Comparison of ENCODE assay signal across 26 cellular contexts in the genomic region with DNA sequence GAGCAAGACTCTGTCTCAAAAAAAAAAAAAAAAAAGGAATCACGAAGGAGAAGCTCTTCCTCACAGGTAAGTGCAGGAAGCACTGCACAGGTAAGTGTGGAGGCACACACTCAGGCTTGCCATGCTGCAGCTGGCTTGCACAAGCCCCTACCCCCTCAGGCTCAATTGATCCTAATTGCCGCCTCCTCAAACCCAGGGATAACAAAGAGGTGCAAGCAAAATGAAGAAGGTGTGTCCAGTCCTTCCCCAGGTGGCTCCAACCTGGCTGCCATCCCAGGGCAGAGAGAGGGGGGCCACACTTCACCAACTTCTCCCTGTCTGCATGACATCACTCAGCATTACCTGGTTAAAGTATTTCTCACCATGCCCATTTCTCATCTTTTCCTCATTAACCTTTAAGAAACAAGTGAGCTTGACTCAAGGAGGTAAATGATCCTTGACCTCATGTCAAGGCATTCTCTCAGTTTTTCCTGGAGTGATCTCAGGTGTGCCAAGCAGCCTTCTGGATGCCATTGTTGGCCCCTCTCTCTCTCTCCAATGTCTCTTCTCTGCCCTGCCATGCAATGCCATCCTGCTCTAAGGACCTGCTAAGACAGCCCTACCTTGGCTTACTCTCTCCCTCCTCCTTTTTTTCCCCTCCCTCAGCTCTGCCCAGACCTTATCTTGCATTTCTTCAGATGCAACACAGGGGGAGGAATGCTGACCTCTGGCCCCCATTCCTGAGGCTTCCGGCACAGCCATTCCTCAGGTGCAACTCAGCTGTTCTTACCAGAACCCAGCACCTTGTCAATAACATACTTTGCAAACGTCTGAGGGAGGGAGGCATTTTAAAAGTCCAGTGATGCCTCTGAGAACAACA. TPM values are rescaled to one million over a fixed set of nuclear protein-coding genes. Genes with fewer than 3 reads are reported as not detected.
A peak's percentile ranks its signal among the peaks of the same experiment; 100 is the strongest.
DNase-seq lines count a peak whose midpoint lies in the region; ATAC-seq and TF ChIP-seq lines count a peak whose summit lies in the region.
"Had no signal": no experiment of that assay in that cellular context is flagged by ENCODE, and none has a peak within 500 bp of the region (broad histone marks: within the 10 kb centered on the region; RNA-seq: fewer than 3 reads in every experiment).

No MANE protein-coding gene starts in this region.

- H3K36me3 Mint-ChIP-seq in Caco-2 (ENCODE audit: insufficient read depth, unreplicated experiment), result no peaks in the 10 kb centered on the region

- H3K4me1 Mint-ChIP-seq in Caco-2 (ENCODE audit: low read depth, unreplicated experiment), result peaks cover 53% of the 10 kb centered on the region
- H3K4me1 Mint-ChIP-seq: nephron had no signal

- peak; percentile 59 to 81 for DNase-seq in Caco-2
- DNase-seq in NCI-H1105 (lab: John Stamatoyannopoulos, UW), result peak; percentile 77
- peak; percentile 30 for DNase-seq in activated CD8-positive, alpha-beta memory T cell treated with anti-CD3 and anti-CD28 coated beads, Interleukin-2, amount 50 U/mL, for 48 hours
- DNase-seq in lung (ENCODE audit: low spot score), result peak; percentile 53
- DNase-seq in smooth muscle cell (lab: John Stamatoyannopoulos, UW; ENCODE audit: unreplicated experiment), result no peak
- DNase-seq in prostate gland (ENCODE audit: low spot score), result no peak
- DNase-seq in RPMI8226, result no peak
- no peak for DNase-seq in hepatocyte (ENCODE audit: low spot score)
- DNase-seq: activated CD4-positive, alpha-beta T cell treated with anti-CD3 and anti-CD28 coated beads, Interleukin-2, amount 50 U/mL, for 4 hours; activated naive CD4-positive, alpha-beta T cell treated with Interleukin-2 at 50 U/mL for 16 hours; activated T-cell treated with anti-CD3 and anti-CD28 coated beads, Interleukin-2, amount 50 U/mL, for 1 hour; caudate nucleus; dorsolateral prefrontal cortex; foreskin fibroblast; hypothalamus; KBM-7; NCI-H2029; NCI-H510A treated with DMSO at 0.1 percent for 48 hours; sigmoid colon; SJCRH30 had no signal

- H3K9ac ChIP-seq in smooth muscle cell (ENCODE audit: low read depth), result no peak overlapping the region
- H3K9ac ChIP-seq: parathyroid adenoma had no signal

- no peak overlapping the region for H3K4me2 ChIP-seq in smooth muscle cell
- no peak overlapping the region for H3K4me2 ChIP-seq in hepatocyte

- H3K4me1 ChIP-seq in Caco-2 (peaks cover 66% of the 10 kb centered on the region), lung (ENCODE audit: control insufficient read depth in 2 of 2, insufficient read depth in 2 of 2, low read length in 2 of 2) (no peaks in the 10 kb centered on the region), smooth muscle cell (ENCODE audit: low read depth) (no peaks in the 10 kb centered on the region), prostate gland (replicated peaks) (peaks cover 8% of the 10 kb centered on the region), hepatocyte (ENCODE audit: insufficient read depth) (peaks cover 22% of the 10 kb centered on the region)
- H3K4me1 ChIP-seq: parathyroid adenoma, sigmoid colon, SJCRH30 had no signal

- intact Hi-C loops in Caco-2 (cut with micrococcal nuclease; ENCODE audit: unreplicated experiment), result no loop called here
- intact Hi-C loops in prostate gland (cut with DNase I), result no loop called here

- no peaks in the 10 kb centered on the region for H3F3A ChIP-seq in smooth muscle cell (ENCODE audit: low read depth)

- H3K4me3 ChIP-seq in Caco-2 (ENCODE audit: low read depth, low read length) (no peak overlapping the region), lung (no peak overlapping the region), smooth muscle cell (no peak overlapping the region), prostate gland (no peak overlapping the region), hepatocyte (no peak overlapping the region)
- H3K4me3 ChIP-seq: dorsolateral prefrontal cortex, sigmoid colon, SJCRH30, suprapubic skin had no signal

- H2AFZ ChIP-seq in smooth muscle cell (ENCODE audit: low read depth) (no peak overlapping the region), hepatocyte (no peak overlapping the region)
- H2AFZ ChIP-seq: parathyroid adenoma had no signal

- no peaks in the 10 kb centered on the region for H4K20me1 ChIP-seq in smooth muscle cell (ENCODE audit: low read depth)
- no peaks in the 10 kb centered on the region for H4K20me1 ChIP-seq in hepatocyte (ENCODE audit: insufficient read depth, poor library complexity, severe bottlenecking)

- H3K27me3 Mint-ChIP-seq in Caco-2 (ENCODE audit: insufficient read depth, unreplicated experiment), result no peaks in the 10 kb centered on the region

- H3K9me3 ChIP-seq in Caco-2 (no peaks in the 10 kb centered on the region), lung (ENCODE audit: control insufficient read depth in 2 of 2, insufficient read depth in 1 of 2, low read length in 1 of 2) (no peaks in the 10 kb centered on the region), smooth muscle cell (replicated peaks; ENCODE audit: low read depth) (no peaks in the 10 kb centered on the region), prostate gland (no peaks in the 10 kb centered on the region), hepatocyte (ENCODE audit: low read depth) (no peaks in the 10 kb centered on the region)
- H3K9me3 ChIP-seq: sigmoid colon, SJCRH30, suprapubic skin had no signal

- no TSS peak for BruUV-seq in Caco-2 (replicated peaks; lab: Mats Ljungman, UMichigan)

- POLR2A ChIA-PET in Caco-2 (lab: Charles Lee), result no interaction called here

- H3K36me3 ChIP-seq in Caco-2 (ENCODE audit: control insufficient read depth, insufficient read depth, low read length), result no peaks in the 10 kb centered on the region
- no peaks in the 10 kb centered on the region for H3K36me3 ChIP-seq in lung (ENCODE audit: control insufficient read depth in 2 of 2, insufficient read depth in 2 of 2, low read length in 2 of 2)
- no peaks in the 10 kb centered on the region for H3K36me3 ChIP-seq in smooth muscle cell (ENCODE audit: low read depth)
- H3K36me3 ChIP-seq in prostate gland, result no peaks in the 10 kb centered on the region
- no peaks in the 10 kb centered on the region for H3K36me3 ChIP-seq in hepatocyte (replicated peaks; ENCODE audit: insufficient read depth, low read depth)
- H3K36me3 ChIP-seq: sigmoid colon, SJCRH30, suprapubic skin had no signal

- no peak overlapping the region for H3K27ac ChIP-seq in lung (ENCODE audit: low read depth in 1 of 2, low read length in 1 of 2)
- H3K27ac ChIP-seq in smooth muscle cell (ENCODE audit: low read depth), result no peak overlapping the region
- no peak overlapping the region for H3K27ac ChIP-seq in prostate gland
- H3K27ac ChIP-seq in hepatocyte, result no peak overlapping the region
- H3K27ac ChIP-seq: dorsolateral prefrontal cortex, epithelial cell of prostate, parathyroid adenoma, sigmoid colon, SJCRH30, suprapubic skin had no signal

- no peak for TF ChIP-seq CTCF in Caco-2 (IDR thresholded peaks at IDR 0.05; ENCODE audit: insufficient read depth in 1 of 2, low read depth in 1 of 2, low read length in 1 of 2, severe bottlenecking in 1 of 2, unreplicated experiment in 1 of 2)
- TF ChIP-seq CTCF in lung (IDR thresholded peaks at IDR 0.05; ENCODE audit: control extremely low read depth, extremely low read depth), result no peak
- TF ChIP-seq CTCF in smooth muscle cell (IDR thresholded peaks at IDR 0.05; ENCODE audit: borderline replicate concordance, insufficient read depth, poor library complexity, severe bottlenecking), result no peak
- TF ChIP-seq CTCF in prostate gland (IDR thresholded peaks at IDR 0.05), result no peak
- TF ChIP-seq CTCF in hepatocyte (IDR thresholded peaks at IDR 0.05; ENCODE audit: poor library complexity), result no peak

- H3K27me3 ChIP-seq in Caco-2 (replicated peaks; ENCODE audit: control insufficient read depth, insufficient read depth, low read length) (no peaks in the 10 kb centered on the region), lung (ENCODE audit: control insufficient read depth, insufficient read depth) (no peaks in the 10 kb centered on the region), smooth muscle cell (ENCODE audit: low read depth) (peaks cover 6% of the 10 kb centered on the region), prostate gland (replicated peaks; ENCODE audit: insufficient read depth) (no peaks in the 10 kb centered on the region), hepatocyte (no peaks in the 10 kb centered on the region)
- H3K27me3 ChIP-seq: sigmoid colon, suprapubic skin had no signal

- H3K79me2 ChIP-seq in smooth muscle cell (ENCODE audit: low read depth) (no peaks in the 10 kb centered on the region), hepatocyte (no peaks in the 10 kb centered on the region)
- H3K79me2 ChIP-seq: parathyroid adenoma had no signal

- H3K9me3 Mint-ChIP-seq in Caco-2 (ENCODE audit: unreplicated experiment), result no peaks in the 10 kb centered on the region
- H3K9me3 Mint-ChIP-seq: T-helper 1 cell treated with Interleukin-12 subunit alpha and Interleukin-12 subunit beta and Interleukin-4 antibody, amounts not matched to agents 30 μg/mL and 1 μg/mL, for 36 hours had no signal

- ATAC-seq in lung (ENCODE audit: insufficient read depth, low FRiP score), result peak; percentile 50

- CTCF ChIA-PET in Caco-2 (lab: Charles Lee), result interaction anchor here (1.0 to 1.7 kb wide), 3 partner anchors 13 to 105 kb away, joined by 4 to 6 read pairs (median 4); a partner anchor contains a TSS

- 58 to 67% methylated on average over 4 of the region's 4 CpGs for WGBS in lung, 2 donors
- 71% methylated on average over 4 of the region's 4 CpGs for WGBS in smooth muscle cell (ENCODE audit: low lambda C conversion rate)
- 63% methylated on average over 4 of the region's 4 CpGs for WGBS in prostate gland
- WGBS in hepatocyte (ENCODE audit: low lambda C conversion rate, missing lambda C conversion rate), result 46% methylated on average over 4 of the region's 4 CpGs

- TF ChIP-seq POLR2A in prostate gland (IDR thresholded peaks at IDR 0.05), result no peak

- no peaks in the 10 kb centered on the region for H3K9me2 ChIP-seq in hepatocyte (replicated peaks; ENCODE audit: insufficient read depth)

- H3K27ac Mint-ChIP-seq in Caco-2 (ENCODE audit: unreplicated experiment), result peak overlapping the region; percentile 22
- H3K27ac Mint-ChIP-seq: nephron; T-helper 1 cell treated with Interleukin-12 subunit alpha and Interleukin-12 subunit beta and Interleukin-4 antibody, amounts not matched to agents 30 μg/mL and 1 μg/mL, for 36 hours had no signal

- H3K4me3 Mint-ChIP-seq in Caco-2 (ENCODE audit: unreplicated experiment), result no peak overlapping the region
- H3K4me3 Mint-ChIP-seq: nephron; T-helper 1 cell treated with Interleukin-12 subunit alpha and Interleukin-12 subunit beta and Interleukin-4 antibody, amounts not matched to agents 30 μg/mL and 1 μg/mL, for 36 hours had no signal

RNA-seq across cellular contexts. Expression of a gene that starts 13.1 kb away (rescaled TPM):
- total RNA-seq in Caco-2 (2022) (2.3 and 4.0 TPM in 2 replicates), lung (1 to 10 TPM in 1 of 2 donors, under 1 TPM in 1; 0.43 to 1.2 TPM), smooth muscle cell (under 0.01 TPM in 1 of 2 replicates, not detected in the other), prostate gland (10 to 100 TPM; 47.0 to 82.0 TPM), hepatocyte (3.5 and 5.9 TPM in 2 replicates)
- polyA plus RNA-seq in lung (under 1 TPM; 0.40 to 0.63 TPM), smooth muscle cell (0.17 and 0.60 TPM in 2 replicates), hepatocyte (3.7 and 8.5 TPM in 2 replicates)
- total RNA-seq: sigmoid colon, SJCRH30 had no signal

RNA-seq across cellular contexts. Expression of a gene that starts 34.9 kb away (rescaled TPM):
- not detected in 2 replicates for total RNA-seq in Caco-2 (2022)
- total RNA-seq in lung, result not detected
- polyA plus RNA-seq in lung, result under 1 TPM in 1 of 2 donors, not detected in 1; 0.05 TPM
- not detected in 2 replicates for total RNA-seq in smooth muscle cell
- polyA plus RNA-seq in smooth muscle cell, result not detected in 2 replicates
- not detected for total RNA-seq in prostate gland
- total RNA-seq in hepatocyte, result not detected in 2 replicates
- polyA plus RNA-seq in hepatocyte, result not detected in 2 replicates
- total RNA-seq: kidney epithelial cell, sigmoid colon, SJCRH30, suprapubic skin had no signal

RNA-seq across cellular contexts. Expression of a gene that starts 40.7 kb away (rescaled TPM):
- total RNA-seq in Caco-2 (2022) (not detected in 2 replicates), lung (not detected), smooth muscle cell (not detected in 2 replicates), prostate gland (1 to 10 TPM in 1 of 2 donors, not detected in 1; 6.4 TPM), hepatocyte (not detected in 2 replicates)
- polyA plus RNA-seq in lung (under 1 TPM; 0.22 to 0.70 TPM), smooth muscle cell (not detected in 2 replicates), hepatocyte (not detected in 2 replicates)
- total RNA-seq: dorsolateral prefrontal cortex, kidney epithelial cell, sigmoid colon, SJCRH30, suprapubic skin had no signal
- polyA plus RNA-seq: sigmoid colon had no signal

RNA-seq across cellular contexts. Expression of a gene that starts 43.7 kb away (rescaled TPM):
- 2.7 and 3.9 TPM in 2 replicates for total RNA-seq in Caco-2 (2022)
- total RNA-seq in lung, result 10 to 100 TPM; 18.5 to 18.8 TPM
- polyA plus RNA-seq in lung, result 1 to 10 TPM; 3.2 to 8.5 TPM
- 4.8 and 15.9 TPM in 2 replicates for total RNA-seq in smooth muscle cell
- 12.6 and 21.1 TPM in 2 replicates for polyA plus RNA-seq in smooth muscle cell
- total RNA-seq in prostate gland, result 100 to 1,000 TPM in 1 of 2 donors, 10 to 100 TPM in 1; 98.1 to 122 TPM
- total RNA-seq in hepatocyte, result 7.4 and 14.8 TPM in 2 replicates
- 23.0 and 29.6 TPM in 2 replicates for polyA plus RNA-seq in hepatocyte

Comparison
In these comparisons a context has a peak if more than half of its experiments do, and no peak if none do; other contexts are left out.
1. DNase-seq: peak in Caco-2 (2 of 2), NCI-H1105 (single experiment), activated CD8-positive, alpha-beta memory T cell treated with anti-CD3 and anti-CD28 coated beads, Interleukin-2, amount 50 U/mL, for 48 hours (single experiment) and lung (single experiment); none in smooth muscle cell (single experiment), prostate gland (single experiment), RPMI8226 (single experiment) and hepatocyte (single experiment).